ENCODE assay signal across 1 cellular context in the genomic region with DNA sequence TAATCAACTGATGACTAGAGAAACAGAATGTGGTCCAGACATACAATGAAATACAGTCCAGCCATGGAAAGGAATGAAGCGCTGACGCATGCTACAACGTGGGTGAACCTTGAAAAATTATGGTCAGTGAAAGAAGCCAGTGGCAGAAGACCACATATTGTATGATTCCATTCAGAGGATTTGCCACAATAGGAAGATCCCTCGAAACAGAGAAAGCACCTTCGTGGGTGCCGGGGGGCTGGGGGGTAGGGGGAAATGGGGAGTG.
TF ChIP-seq lines count a peak whose summit lies in the region.

No MANE protein-coding gene starts in this region.

TF ChIP-seq in IMR-90, 13 proteins besides CTCF, POLR2A, EP300 and RAD21 (continued from another document):
- no peak for TF ChIP-seq FOS (IDR thresholded peaks at IDR 0.05; ENCODE audit: low read depth, low read length)
- no peak for TF ChIP-seq MAZ (IDR thresholded peaks at IDR 0.05; ENCODE audit: borderline replicate concordance, low read depth, low read length)
- no peak for TF ChIP-seq RFX5 (IDR thresholded peaks at IDR 0.05; ENCODE audit: low read depth, low read length)
- no peak for TF ChIP-seq SMC3 (IDR thresholded peaks at IDR 0.05; ENCODE audit: low read depth, low read length)
- TF ChIP-seq CEBPB (IDR thresholded peaks at IDR 0.05; ENCODE audit: low read depth, low read length) = no peak
- no peak for TF ChIP-seq BHLHE40 (IDR thresholded peaks at IDR 0.05; ENCODE audit: low read depth, low read length)
- no peak for TF ChIP-seq RCOR1 (IDR thresholded peaks at IDR 0.05; ENCODE audit: insufficient replicate concordance, low read length)
- TF ChIP-seq, protein P1, sequence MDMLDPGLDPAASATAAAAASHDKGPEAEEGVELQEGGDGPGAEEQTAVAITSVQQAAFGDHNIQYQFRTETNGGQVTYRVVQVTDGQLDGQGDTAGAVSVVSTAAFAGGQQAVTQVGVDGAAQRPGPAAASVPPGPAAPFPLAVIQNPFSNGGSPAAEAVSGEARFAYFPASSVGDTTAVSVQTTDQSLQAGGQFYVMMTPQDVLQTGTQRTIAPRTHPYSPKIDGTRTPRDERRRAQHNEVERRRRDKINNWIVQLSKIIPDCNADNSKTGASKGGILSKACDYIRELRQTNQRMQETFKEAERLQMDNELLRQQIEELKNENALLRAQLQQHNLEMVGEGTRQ (IDR thresholded peaks at IDR 0.05; ENCODE audit: low read depth, low read length) = no peak
- TF ChIP-seq CHD1 (IDR thresholded peaks at IDR 0.05; ENCODE audit: low read depth, low read length) = no peak
- no peak for TF ChIP-seq NFE2L2 (IDR thresholded peaks at IDR 0.05; ENCODE audit: low read depth, low read length)
- no peak for TF ChIP-seq MAFK (IDR thresholded peaks at IDR 0.05; ENCODE audit: low read depth, low read length)
- TF ChIP-seq MXI1 (IDR thresholded peaks at IDR 0.05; ENCODE audit: borderline replicate concordance, low read depth, low read length) = no peak
